In genomic region chr4:82889287-82889686, GRCh38 we compare ENCODE assay signal across 1 cellular context.
TF ChIP-seq lines count a peak whose summit lies in the region.

No MANE protein-coding gene starts in this region.

TF ChIP-seq in HepG2, 621 proteins besides CTCF, POLR2A, EP300 and RAD21 (continued from another document and continues in another):
- TF ChIP-seq ARID5B (CRISPR knock-in tag; IDR thresholded peaks at IDR 0.05), result peak; percentile 43; the same call in 1 of the 2 replicates
- TF ChIP-seq HNF4A (CRISPR knock-in tag; IDR thresholded peaks at IDR 0.05), result peak; percentile 60
- TF ChIP-seq YEATS4 (CRISPR knock-in tag; IDR thresholded peaks at IDR 0.05; ENCODE audit: borderline replicate concordance), result 0 out of 2 replicates have a peak, but pooled peaks have one; percentile 43
- TF ChIP-seq ZNF740 (CRISPR knock-in tag; IDR thresholded peaks at IDR 0.05), result no peak
- no peak for TF ChIP-seq GTF3A (CRISPR knock-in tag; conservative IDR thresholded peaks at IDR 0.05)
- TF ChIP-seq ZNF280D (CRISPR knock-in tag; IDR thresholded peaks at IDR 0.05), result no peak
- TF ChIP-seq ZNF562 (CRISPR knock-in tag; IDR thresholded peaks at IDR 0.05; ENCODE audit: borderline replicate concordance), result no peak
- no peak for TF ChIP-seq SMARCC2 (IDR thresholded peaks at IDR 0.05)
- no peak for TF ChIP-seq PRDM10 (CRISPR knock-in tag; IDR thresholded peaks at IDR 0.05; ENCODE audit: low read depth)
- no peak for TF ChIP-seq ZNF687 (CRISPR knock-in tag; IDR thresholded peaks at IDR 0.05)
- no peak for TF ChIP-seq ARID3A (IDR thresholded peaks at IDR 0.05; ENCODE audit: low read depth, low read length)
- TF ChIP-seq ATF7 (IDR thresholded peaks at IDR 0.05), result no peak
- no peak for TF ChIP-seq ATF7 (CRISPR knock-in tag; IDR thresholded peaks at IDR 0.05)
- no peak for TF ChIP-seq ZNF136 (CRISPR knock-in tag; IDR thresholded peaks at IDR 0.05; ENCODE audit: low read depth)
- TF ChIP-seq HES4 (CRISPR knock-in tag; IDR thresholded peaks at IDR 0.05; ENCODE audit: borderline replicate concordance), result no peak
- TF ChIP-seq RARA (CRISPR knock-in tag; IDR thresholded peaks at IDR 0.05), result 0 out of 2 replicates have a peak, but pooled peaks have one; percentile 37
- TF ChIP-seq NFKB2 (CRISPR knock-in tag; IDR thresholded peaks at IDR 0.05; ENCODE audit: borderline replicate concordance), result no peak
- TF ChIP-seq NFYB (CRISPR knock-in tag; IDR thresholded peaks at IDR 0.05), result no peak
- no peak for TF ChIP-seq ZNF558 (CRISPR knock-in tag; IDR thresholded peaks at IDR 0.05; ENCODE audit: borderline replicate concordance)
- no peak for TF ChIP-seq ZNF776 (CRISPR knock-in tag; IDR thresholded peaks at IDR 0.05)
- no peak for TF ChIP-seq BORCS8-MEF2B (CRISPR knock-in tag; IDR thresholded peaks at IDR 0.05)
- TF ChIP-seq E2F2 (CRISPR knock-in tag; IDR thresholded peaks at IDR 0.05; ENCODE audit: borderline replicate concordance), result no peak
- TF ChIP-seq ZBTB33 (CRISPR knock-in tag; IDR thresholded peaks at IDR 0.05), result no peak
- TF ChIP-seq ZNF501 (CRISPR knock-in tag; IDR thresholded peaks at IDR 0.05), result no peak
- TF ChIP-seq ZSCAN31 (CRISPR knock-in tag; IDR thresholded peaks at IDR 0.05; ENCODE audit: low read depth), result no peak
- no peak for TF ChIP-seq ZNF724P (CRISPR knock-in tag; IDR thresholded peaks at IDR 0.05; ENCODE audit: borderline replicate concordance)
- TF ChIP-seq PHF8 (CRISPR knock-in tag; IDR thresholded peaks at IDR 0.05), result no peak
- TF ChIP-seq MED1 (CRISPR knock-in tag; IDR thresholded peaks at IDR 0.05), result 0 out of 2 replicates have a peak, but pooled peaks have one; percentile 13
- TF ChIP-seq MEF2D (CRISPR knock-in tag; IDR thresholded peaks at IDR 0.05), result no peak
- TF ChIP-seq ZNF781 (CRISPR knock-in tag; IDR thresholded peaks at IDR 0.05; ENCODE audit: borderline replicate concordance, not compliant biosample characterization), result no peak
- TF ChIP-seq ZBTB14 (CRISPR knock-in tag; IDR thresholded peaks at IDR 0.05), result no peak
- no peak for TF ChIP-seq RBAK (CRISPR knock-in tag; IDR thresholded peaks at IDR 0.05)
- peak; percentile 40; the same call in 1 of the 3 replicates for TF ChIP-seq MXI1 (IDR thresholded peaks at IDR 0.05; ENCODE audit: borderline replicate concordance, low read depth, low read length)
- TF ChIP-seq HOXA5 (CRISPR knock-in tag; IDR thresholded peaks at IDR 0.05), result no peak
- TF ChIP-seq HMG20B (CRISPR knock-in tag; conservative IDR thresholded peaks at IDR 0.05), result no peak
- TF ChIP-seq ARNT (IDR thresholded peaks at IDR 0.05), result no peak
- no peak for TF ChIP-seq NR1H2 (CRISPR knock-in tag; IDR thresholded peaks at IDR 0.05; ENCODE audit: borderline replicate concordance, low read depth)
- peak; percentile 59 for TF ChIP-seq SAP130 (CRISPR knock-in tag; IDR thresholded peaks at IDR 0.05; ENCODE audit: low read depth)
- TF ChIP-seq TSC22D2 (CRISPR knock-in tag; IDR thresholded peaks at IDR 0.05; ENCODE audit: borderline replicate concordance), result no peak
- TF ChIP-seq KDM4B (CRISPR knock-in tag; IDR thresholded peaks at IDR 0.05), result no peak
- no peak for TF ChIP-seq CC2D1A (CRISPR knock-in tag; IDR thresholded peaks at IDR 0.05)
- TF ChIP-seq GATAD2A (CRISPR knock-in tag; IDR thresholded peaks at IDR 0.05), result 0 out of 2 replicates have a peak, but pooled peaks have one; percentile 10
